1 cellular context compared by ENCODE assay signal in genomic region chr3:148911597-148911996, GRCh38.
TF ChIP-seq lines count a peak whose summit lies in the region.

No MANE protein-coding gene starts in this region.

TF ChIP-seq in HCT116, 20 proteins besides CTCF, POLR2A, EP300 and RAD21 (continued from another document):
- TF ChIP-seq ZBTB33 (IDR thresholded peaks at IDR 0.05; ENCODE audit: extremely low read depth, insufficient replicate concordance, low read length), result no peak
- TF ChIP-seq MAX (IDR thresholded peaks at IDR 0.05), result no peak
- no peak for TF ChIP-seq CEBPB (IDR thresholded peaks at IDR 0.05; ENCODE audit: low read depth)
- TF ChIP-seq EGR1 (IDR thresholded peaks at IDR 0.05; ENCODE audit: low read depth), result no peak
- TF ChIP-seq ZNF274 (IDR thresholded peaks at IDR 0.05; ENCODE audit: low read depth, low read length), result no peak
- TF ChIP-seq JUND (IDR thresholded peaks at IDR 0.05), result no peak
- TF ChIP-seq SRF (IDR thresholded peaks at IDR 0.05; ENCODE audit: low read depth), result no peak
- no peak for TF ChIP-seq SP1 (IDR thresholded peaks at IDR 0.05; ENCODE audit: low read depth)
- TF ChIP-seq POLR2AphosphoS5 (IDR thresholded peaks at IDR 0.05; ENCODE audit: low read depth, low read length), result no peak
- TF ChIP-seq ZFX (IDR thresholded peaks at IDR 0.05), result no peak
- no peak for TF ChIP-seq EZH2 (IDR thresholded peaks at IDR 0.05)
- TF ChIP-seq ELF1 (IDR thresholded peaks at IDR 0.05; ENCODE audit: borderline replicate concordance, low read depth), result no peak
